Comparison of ENCODE assay signal across 1 cellular context in the genomic region with DNA sequence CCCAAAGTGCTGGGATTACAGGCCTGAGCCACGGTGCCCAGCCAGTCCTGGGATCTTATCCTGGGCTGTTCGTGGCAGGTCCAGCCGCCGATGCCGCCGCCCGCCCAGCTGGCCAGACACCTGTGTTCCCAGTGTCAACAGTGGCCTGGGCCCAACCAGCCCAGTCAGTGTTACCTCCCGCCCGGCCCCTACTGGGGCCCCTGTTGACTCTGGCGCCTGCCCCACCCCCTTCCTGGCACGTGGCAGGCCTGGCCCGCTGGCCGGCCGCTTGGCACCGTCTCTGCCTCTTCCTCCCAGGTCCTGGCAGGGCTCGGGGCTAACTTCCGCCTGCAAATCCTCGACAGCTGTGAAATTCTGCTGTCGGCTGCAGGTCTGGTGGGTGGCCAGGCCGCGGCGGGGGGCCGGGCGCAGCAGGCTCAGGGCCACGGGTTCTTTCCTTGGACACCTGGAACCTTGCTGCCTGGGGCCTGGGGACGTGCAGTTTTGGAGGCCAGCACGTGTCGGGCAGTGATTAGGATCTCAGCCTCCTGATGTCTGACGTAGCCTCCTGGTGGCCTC.
TF ChIP-seq lines count a peak whose summit lies in the region.

No MANE protein-coding gene starts in this region.

TF ChIP-seq in endothelial cell of umbilical vein, 7 proteins besides CTCF, POLR2A, EP300 and RAD21:
- TF ChIP-seq MYC (IDR thresholded peaks at IDR 0.05; ENCODE audit: low read depth, low read length) (peak; percentile 32), JUN (IDR thresholded peaks at IDR 0.05; ENCODE audit: borderline replicate concordance, insufficient read depth, insufficient read length, low read depth) (no peak), POLR2AphosphoS5 (IDR thresholded peaks at IDR 0.05; ENCODE audit: insufficient read depth, low read depth, low read length) (peak; percentile 93), GATA2 (IDR thresholded peaks at IDR 0.05; ENCODE audit: insufficient read depth, insufficient read length, low read depth, low read length) (peak; percentile 69)
- TF ChIP-seq, protein P1, sequence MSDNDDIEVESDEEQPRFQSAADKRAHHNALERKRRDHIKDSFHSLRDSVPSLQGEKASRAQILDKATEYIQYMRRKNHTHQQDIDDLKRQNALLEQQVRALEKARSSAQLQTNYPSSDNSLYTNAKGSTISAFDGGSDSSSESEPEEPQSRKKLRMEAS (IDR thresholded peaks at IDR 0.05; ENCODE audit: insufficient read depth, insufficient read length) = peak; percentile 64
